17 cellular contexts compared by ENCODE assay signal in genomic region chr5:39415186-39415585, GRCh38. TPM values are rescaled to one million over a fixed set of nuclear protein-coding genes. Genes with fewer than 3 reads are reported as not detected.
A peak's percentile ranks its signal among the peaks of the same experiment; 100 is the strongest.
DNase-seq lines count a peak whose midpoint lies in the region; ATAC-seq, FAIRE-seq and TF ChIP-seq lines count a peak whose summit lies in the region.
"Had no signal": no experiment of that assay in that cellular context is flagged by ENCODE, and none has a peak within 500 bp of the region (broad histone marks: within the 10 kb centered on the region; RNA-seq: fewer than 3 reads in every experiment).

No MANE protein-coding gene starts in this region.

- H3K27me3 ChIP-seq in mesenchymal stem cell (ENCODE audit: control insufficient read depth in 1 of 2, insufficient read depth in 1 of 2, low read length in 2 of 2) (no peaks in the 10 kb centered on the region), smooth muscle cell (ENCODE audit: low read depth) (no peaks in the 10 kb centered on the region)
- H3K27me3 ChIP-seq: BE2C had no signal

- H4K91ac ChIP-seq in mesenchymal stem cell (ENCODE audit: low read length) = no peak overlapping the region

- no peak overlapping the region for H2BK120ac ChIP-seq in mesenchymal stem cell (ENCODE audit: low read depth, low read length)

- H2AK5ac ChIP-seq in mesenchymal stem cell (ENCODE audit: low read length, severe bottlenecking) = no peak overlapping the region

- H3K9ac ChIP-seq in mesenchymal stem cell (ENCODE audit: low read length) (peak overlapping the region; percentile 25), smooth muscle cell (ENCODE audit: low read depth) (no peak overlapping the region)

- H4K8ac ChIP-seq in mesenchymal stem cell (ENCODE audit: low read length) = no peak overlapping the region

- peak; percentile 66 for FAIRE-seq in HTR-8/SVneo (lab: Jason Lieb, UNC)
- FAIRE-seq: GM12891 had no signal

- WGBS in mesenchymal stem cell = 91% methylated on average over 1 of the region's 2 CpGs
- 89% methylated on average over 2 of the region's 2 CpGs for WGBS in smooth muscle cell (ENCODE audit: low lambda C conversion rate)

- H3F3A ChIP-seq in smooth muscle cell (ENCODE audit: low read depth) = peaks cover 4% of the 10 kb centered on the region

- peak overlapping the region in 1 of 2 experiments; percentile 11 for H3K4me3 ChIP-seq in mesenchymal stem cell (ENCODE audit: insufficient read depth in 1 of 2, low read depth in 1 of 2, low read length in 2 of 2)
- H3K4me3 ChIP-seq in smooth muscle cell = no peak overlapping the region

- no peak overlapping the region for H2BK15ac ChIP-seq in mesenchymal stem cell (ENCODE audit: low read depth, poor library complexity, severe bottlenecking)

- no peak for TF ChIP-seq CTCF in smooth muscle cell (IDR thresholded peaks at IDR 0.05; ENCODE audit: borderline replicate concordance, insufficient read depth, poor library complexity, severe bottlenecking)

- H3K23ac ChIP-seq in mesenchymal stem cell (ENCODE audit: low read length in 2 of 2) = no peak overlapping the region

- H2AFZ ChIP-seq in mesenchymal stem cell (ENCODE audit: low read depth, low read length) (no peak overlapping the region), smooth muscle cell (ENCODE audit: low read depth) (no peak overlapping the region)

- H3K4me1 ChIP-seq in mesenchymal stem cell (ENCODE audit: control insufficient read depth, insufficient read depth, low read depth, low read length) (no peaks in the 10 kb centered on the region), smooth muscle cell (ENCODE audit: low read depth) (peaks cover 10% of the 10 kb centered on the region)
- H3K4me1 ChIP-seq: BE2C had no signal

- H3K27ac ChIP-seq in mesenchymal stem cell (ENCODE audit: low read length, poor library complexity, severe bottlenecking) = no peak overlapping the region
- H3K27ac ChIP-seq in smooth muscle cell (ENCODE audit: low read depth) = no peak overlapping the region
- H3K27ac ChIP-seq: C4-2B had no signal

- peaks cover 99% of the 10 kb centered on the region for H4K20me1 ChIP-seq in smooth muscle cell (ENCODE audit: low read depth)

- H3K36me3 ChIP-seq in mesenchymal stem cell (ENCODE audit: control insufficient read depth in 1 of 2, insufficient read depth in 2 of 2, low read depth in 1 of 2, low read length in 2 of 2) (peaks cover 3 to 71% of the 10 kb centered on the region in 2 experiments), smooth muscle cell (ENCODE audit: low read depth) (no peaks in the 10 kb centered on the region)
- H3K36me3 ChIP-seq: BE2C had no signal

- no peak overlapping the region for H2BK12ac ChIP-seq in mesenchymal stem cell (ENCODE audit: low read length in 2 of 2)

- no peak overlapping the region for H3K14ac ChIP-seq in mesenchymal stem cell (ENCODE audit: low read length in 2 of 2)

- H3K18ac ChIP-seq in mesenchymal stem cell (ENCODE audit: low read depth in 1 of 2, low read length in 2 of 2) = no peak overlapping the region

- ATAC-seq in GM21786 (IDR thresholded peaks at IDR 0.05; ENCODE audit: unreplicated experiment) = no peak

- H3K4me2 ChIP-seq in mesenchymal stem cell (ENCODE audit: low read length, poor library complexity, severe bottlenecking) (no peak overlapping the region), smooth muscle cell (peak overlapping the region; percentile 10)

- H3K4ac ChIP-seq in mesenchymal stem cell (ENCODE audit: low read depth in 1 of 2, low read length in 2 of 2) = no peak overlapping the region

- H3K79me1 ChIP-seq in mesenchymal stem cell (replicated peaks; ENCODE audit: low read length, poor library complexity, severe bottlenecking) = no peaks in the 10 kb centered on the region

- DNase-seq in HTR-8/SVneo (ENCODE audit: insufficient read length, low spot score) = no peak
- DNase-seq in dermis blood vessel endothelial cell = peak; percentile 52
- DNase-seq in mesenchymal stem cell = no peak
- DNase-seq in smooth muscle cell (lab: John Stamatoyannopoulos, UW; ENCODE audit: unreplicated experiment) = no peak
- no peak for DNase-seq in HuH-7.5 (ENCODE audit: low spot score)
- no peak for DNase-seq in ureter (ENCODE audit: low spot score)
- no peak for DNase-seq in NCI-H2196 (lab: John Stamatoyannopoulos, UW; ENCODE audit: unreplicated experiment)
- DNase-seq: BE2C; CD4-positive, alpha-beta memory T cell; DMS79; HCEC 1CT had no signal

- peaks cover 94% of the 10 kb centered on the region for H3K79me2 ChIP-seq in smooth muscle cell (ENCODE audit: low read depth)

- no peaks in the 10 kb centered on the region for H3K9me3 ChIP-seq in mesenchymal stem cell (ENCODE audit: control insufficient read depth, low read length)
- no peaks in the 10 kb centered on the region for H3K9me3 ChIP-seq in smooth muscle cell (replicated peaks; ENCODE audit: low read depth)
- H3K9me3 ChIP-seq: BE2C had no signal

- no peak overlapping the region for H2BK5ac ChIP-seq in mesenchymal stem cell (ENCODE audit: low read depth, low read length, poor library complexity, severe bottlenecking)

RNA-seq across cellular contexts. Expression of gene DAB2, which starts 9.6 kb away (rescaled TPM):
- 118 and 129 TPM in 2 replicates for total RNA-seq in dermis blood vessel endothelial cell
- polyA plus RNA-seq in mesenchymal stem cell (2013, experiment 1 of 2) = 87.8 TPM
- polyA plus RNA-seq in mesenchymal stem cell (2013, experiment 2 of 2) = 86.6 TPM
- 95.0 and 105 TPM in 2 replicates for total RNA-seq in smooth muscle cell
- 81.4 and 87.2 TPM in 2 replicates for polyA plus RNA-seq in smooth muscle cell
- total RNA-seq in ureter = 77.2 TPM
- total RNA-seq: G401 had no signal
- polyA plus RNA-seq: CD4-positive, alpha-beta memory T cell had no signal

RNA-seq across cellular contexts. Expression of gene C9, which starts 50.9 kb away (rescaled TPM):
- total RNA-seq in dermis blood vessel endothelial cell (0.34 TPM in 1 of 2 replicates, not detected in the other), smooth muscle cell (not detected in 2 replicates), ureter (not detected)
- not detected for polyA plus RNA-seq in mesenchymal stem cell (2013, experiment 1 of 2)
- not detected for polyA plus RNA-seq in mesenchymal stem cell (2013, experiment 2 of 2)
- polyA plus RNA-seq in smooth muscle cell = not detected in 2 replicates
- total RNA-seq: CD4-positive, alpha-beta memory T cell; G401; H4 had no signal
- polyA plus RNA-seq: AG04450; CD4-positive, alpha-beta memory T cell had no signal
